Comparison of ENCODE assay signal across 7 cellular contexts in the genomic region with DNA sequence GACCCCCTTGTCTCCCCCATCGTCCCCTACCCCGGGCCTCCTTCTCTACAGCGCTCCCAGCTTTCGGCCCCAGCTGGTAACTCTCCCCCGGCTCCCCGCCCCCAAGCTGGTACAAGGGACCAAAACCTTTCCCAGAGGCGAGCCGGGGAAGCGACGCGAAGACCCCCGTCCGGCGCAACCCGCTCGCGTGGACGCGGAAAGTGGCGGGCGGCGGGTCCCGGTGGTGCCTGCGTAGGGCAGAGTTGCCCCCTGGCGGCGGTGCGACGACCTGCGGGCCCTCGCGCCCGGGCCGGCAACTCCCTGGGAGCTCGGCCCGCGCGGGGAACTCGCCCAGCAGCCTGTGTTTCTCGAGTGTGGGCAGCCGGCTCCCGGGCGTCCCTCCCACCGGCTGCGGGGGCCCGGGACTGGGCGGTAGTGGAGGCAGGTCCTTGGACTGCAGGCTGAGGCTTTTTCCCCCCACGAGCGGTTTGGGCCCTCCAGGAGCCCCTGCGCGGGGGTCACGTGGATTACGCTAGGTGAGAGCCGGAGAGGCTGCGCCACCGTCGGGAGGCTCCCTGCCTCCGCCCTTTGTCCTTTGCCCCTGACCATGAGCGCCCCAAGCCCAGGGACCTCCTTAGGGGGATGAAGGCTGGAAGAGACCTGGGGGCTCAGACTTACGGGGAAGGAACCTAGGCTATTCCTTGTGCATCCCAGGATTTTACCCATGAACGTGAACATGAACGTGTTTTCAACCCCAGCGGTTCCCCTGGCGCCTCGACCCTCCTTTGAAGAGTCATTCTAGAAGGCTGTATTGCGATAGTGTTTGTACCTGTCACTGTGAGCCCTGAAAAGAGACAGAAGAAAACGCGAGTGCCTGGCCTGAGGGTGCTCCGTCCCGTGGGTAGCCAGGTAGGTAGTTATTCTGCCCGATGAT. TPM values are rescaled to one million over a fixed set of nuclear protein-coding genes. Genes with fewer than 3 reads are reported as not detected.
DNase-seq lines count a peak whose midpoint lies in the region; ATAC-seq and TF ChIP-seq lines count a peak whose summit lies in the region.

No MANE protein-coding gene starts in this region.

- H3K9me3 Mint-ChIP-seq in activated CD8-positive, alpha-beta memory T cell treated with anti-CD3 and anti-CD28 coated beads, Interleukin-2, amount 10 ng/mL, durations not matched to agents 7 days and 5 days (ENCODE audit: low read depth): no peaks in the 10 kb centered on the region
- H3K9me3 Mint-ChIP-seq in nephron: no peaks in the 10 kb centered on the region

- 10 to 12% methylated on average over 32 to 51 of the region's 70 CpGs for WGBS in tibial nerve, 2 donors

- no peak overlapping the region for H3K4me3 Mint-ChIP-seq in activated CD8-positive, alpha-beta memory T cell treated with anti-CD3 and anti-CD28 coated beads, Interleukin-2, amount 10 ng/mL, durations not matched to agents 7 days and 5 days
- peak overlapping the region; percentile 68 to 80 (median 69) for H3K4me3 Mint-ChIP-seq in nephron

- peak; percentile 58 for ATAC-seq in activated CD8-positive, alpha-beta memory T cell treated with anti-CD3 and anti-CD28 coated beads, Interleukin-2, amount 10 ng/mL, durations not matched to agents 7 days and 5 days

- no peaks in the 10 kb centered on the region for H3K36me3 ChIP-seq in tibial nerve

- peaks cover 18% of the 10 kb centered on the region for H3K4me1 Mint-ChIP-seq in activated CD8-positive, alpha-beta memory T cell treated with anti-CD3 and anti-CD28 coated beads, Interleukin-2, amount 10 ng/mL, durations not matched to agents 7 days and 5 days
- H3K4me1 Mint-ChIP-seq in nephron: peaks cover 16% of the 10 kb centered on the region

- H3K36me3 Mint-ChIP-seq in activated CD8-positive, alpha-beta memory T cell treated with anti-CD3 and anti-CD28 coated beads, Interleukin-2, amount 10 ng/mL, durations not matched to agents 7 days and 5 days: peaks cover 2% of the 10 kb centered on the region
- H3K36me3 Mint-ChIP-seq in nephron (ENCODE audit: low read depth): no peaks in the 10 kb centered on the region

- peak; percentile 20 for DNase-seq in NCI-H1092 treated with DMSO at 0.1 percent for 48 hours (lab: John Stamatoyannopoulos, UW)
- peak; percentile 70 for DNase-seq in activated CD8-positive, alpha-beta memory T cell treated with anti-CD3 and anti-CD28 coated beads, Interleukin-2, amount 10 ng/mL, durations not matched to agents 7 days and 5 days
- no peak for DNase-seq in epithelial cell of proximal tubule (ENCODE audit: low read depth)
- DNase-seq in tibial nerve (ENCODE audit: low spot score in 2 of 2): peak in 1 of 2 donors; percentile 65
- no peak for DNase-seq in DMS79 (lab: John Stamatoyannopoulos, UW)

- TF ChIP-seq CTCF in GM12875 (IDR thresholded peaks at IDR 0.05; ENCODE audit: borderline replicate concordance, insufficient read depth, low read depth, low read length) (peak; percentile 93), epithelial cell of proximal tubule (conservative IDR thresholded peaks at IDR 0.05; ENCODE audit: low read depth, low read length) (peak; percentile 70), nephron (IDR thresholded peaks at IDR 0.05; ENCODE audit: unreplicated experiment in 3 of 3) (peak; percentile 90 to 97 (median 93)), tibial nerve (IDR thresholded peaks at IDR 0.05) (peak; percentile 77 to 98 (median 96))

- no peak overlapping the region for H3K27ac ChIP-seq in tibial nerve

- peaks cover 0 to 41% (median 9%) of the 10 kb centered on the region in 4 donors for H3K4me1 ChIP-seq in tibial nerve

- CTCF ChIA-PET in activated CD8-positive, alpha-beta memory T cell treated with anti-CD3 and anti-CD28 coated beads, Interleukin-2, amount 10 ng/mL, durations not matched to agents 7 days and 5 days (lab: Charles Lee): interaction anchor here (0.6 to 2.7 kb wide), 32 partner anchors 9 to 844 kb away, joined by 3 to 26 read pairs (median 4); a partner anchor contains a TSS

- H3K4me3 ChIP-seq in GM12875 (ENCODE audit: low read depth, low read length) (no peak overlapping the region), epithelial cell of proximal tubule (ENCODE audit: low read depth, low read length) (peak overlapping the region; percentile 50), tibial nerve (peak overlapping the region; percentile 6 to 49 (median 29))

- H3K27me3 Mint-ChIP-seq in activated CD8-positive, alpha-beta memory T cell treated with anti-CD3 and anti-CD28 coated beads, Interleukin-2, amount 10 ng/mL, durations not matched to agents 7 days and 5 days: peaks cover 72% of the 10 kb centered on the region
- H3K27me3 Mint-ChIP-seq in nephron (ENCODE audit: low read depth): peaks cover 90% of the 10 kb centered on the region

- TF ChIP-seq POLR2A in tibial nerve (IDR thresholded peaks at IDR 0.05): no peak

- H3K27ac Mint-ChIP-seq in activated CD8-positive, alpha-beta memory T cell treated with anti-CD3 and anti-CD28 coated beads, Interleukin-2, amount 10 ng/mL, durations not matched to agents 7 days and 5 days: no peak overlapping the region
- H3K27ac Mint-ChIP-seq in nephron: no peak overlapping the region

- H3K27me3 ChIP-seq in tibial nerve: peaks cover 4 to 86% of the 10 kb centered on the region in 2 donors

- H3K9me3 ChIP-seq in tibial nerve: no peaks in the 10 kb centered on the region

- no peak for TF ChIP-seq EP300 in tibial nerve (IDR thresholded peaks at IDR 0.05)

RNA-seq across cellular contexts. Expression of a gene that starts 2.9 kb away (rescaled TPM):
- total RNA-seq in activated CD8-positive, alpha-beta memory T cell treated with anti-CD3 and anti-CD28 coated beads, Interleukin-2, amount 10 ng/mL, durations not matched to agents 7 days and 5 days: under 1 TPM; 0.23 to 0.59 TPM
- total RNA-seq in epithelial cell of proximal tubule: 26.8 and 30.0 TPM in 2 replicates
- total RNA-seq in tibial nerve: 10 to 100 TPM; 33.9 to 79.3 (median 58.3) TPM

RNA-seq across cellular contexts. Expression of a gene that starts 46.8 kb away (rescaled TPM):
- 100 to 1,000 TPM; 601 to 785 TPM for total RNA-seq in activated CD8-positive, alpha-beta memory T cell treated with anti-CD3 and anti-CD28 coated beads, Interleukin-2, amount 10 ng/mL, durations not matched to agents 7 days and 5 days
- total RNA-seq in epithelial cell of proximal tubule (731 and 741 TPM in 2 replicates), tibial nerve (100 to 1,000 TPM; 361 to 435 (median 392) TPM)

Comparison
In these comparisons a context has a peak if more than half of its experiments do, and no peak if none do; other contexts are left out.
1. DNase-seq: peak in NCI-H1092 treated with DMSO at 0.1 percent for 48 hours (single experiment) and activated CD8-positive, alpha-beta memory T cell treated with anti-CD3 and anti-CD28 coated beads, Interleukin-2, amount 10 ng/mL, durations not matched to agents 7 days and 5 days (single experiment); none in epithelial cell of proximal tubule (single experiment) and DMS79 (single experiment).
2. RNA of a gene that starts 2.9 kb away (total RNA-seq): 33.9 to 79.3 TPM in tibial nerve and 26.8 to 30.0 TPM in epithelial cell of proximal tubule; 0.23 to 0.59 TPM in activated CD8-positive, alpha-beta memory T cell treated with anti-CD3 and anti-CD28 coated beads, Interleukin-2, amount 10 ng/mL, durations not matched to agents 7 days and 5 days; every median in the first group is over 10 times any median in the second.
3. Peak in every context shown above with its lines, with median percentiles within 50 percentile points of each other: CTCF ChIP-seq.